In genomic region chr4:47914926-47915237, GRCh38 we compare ENCODE assay signal across 8 cellular contexts. TPM values are rescaled to one million over a fixed set of nuclear protein-coding genes. Genes with fewer than 3 reads are reported as not detected.
DNase-seq lines count a peak whose midpoint lies in the region; ATAC-seq and TF ChIP-seq lines count a peak whose summit lies in the region.

No MANE protein-coding gene starts in this region.

- TF ChIP-seq POLR2A in Peyer's patch (IDR thresholded peaks at IDR 0.05), result no peak
- TF ChIP-seq POLR2A in gastroesophageal sphincter (IDR thresholded peaks at IDR 0.05), result no peak

- H3K4me1 Mint-ChIP-seq in CD8-positive, alpha-beta memory T cell, result peaks cover 31 to 44% (median 42%) of the 10 kb centered on the region in 3 donors
- peaks cover 20 to 22% of the 10 kb centered on the region in 2 donors for H3K4me1 Mint-ChIP-seq in stimulated activated naive B cell treated with anti-CD40 and anti-IgM and Interleukin-4, amounts not matched to agents 10 μg/mL and 1 μg/mL and 100 μg/mL, for 72 hours

- peak overlapping the region in 7 of 8 donors; percentile 59 to 98 (median 97) for H3K27ac Mint-ChIP-seq in CD8-positive, alpha-beta memory T cell
- peak overlapping the region; percentile 91 for H3K27ac Mint-ChIP-seq in stimulated activated naive B cell treated with anti-CD40 and anti-IgM and Interleukin-4, amounts not matched to agents 10 μg/mL and 1 μg/mL and 100 μg/mL, for 72 hours

- ATAC-seq in GM21786 (IDR thresholded peaks at IDR 0.05; ENCODE audit: unreplicated experiment) (peak; percentile 10), gastroesophageal sphincter (peak; percentile 24), HG03565 (IDR thresholded peaks at IDR 0.05; ENCODE audit: unreplicated experiment) (no peak)
- ATAC-seq in stimulated activated naive B cell treated with anti-CD40 and anti-IgM and Interleukin-4, amounts not matched to agents 10 μg/mL and 1 μg/mL and 100 μg/mL, for 72 hours (replicated peaks), result no peak

- no peak overlapping the region for H3K27ac ChIP-seq in CD8-positive, alpha-beta memory T cell (ENCODE audit: low read depth, low read length)
- peak overlapping the region; percentile 70 to 85 (median 75) for H3K27ac ChIP-seq in Peyer's patch
- H3K27ac ChIP-seq in gastroesophageal sphincter, result peak overlapping the region in 3 of 4 donors; percentile 82 to 86 (median 84)

- no peaks in the 10 kb centered on the region for H3K9me3 ChIP-seq in CD8-positive, alpha-beta memory T cell (ENCODE audit: low read length)
- no peaks in the 10 kb centered on the region for H3K9me3 ChIP-seq in Peyer's patch
- H3K9me3 ChIP-seq in gastroesophageal sphincter, result no peaks in the 10 kb centered on the region

- peak in 1 of 6 experiments; percentile 6 for TF ChIP-seq CTCF in Peyer's patch (IDR thresholded peaks at IDR 0.05)
- no peak for TF ChIP-seq CTCF in gastroesophageal sphincter (IDR thresholded peaks at IDR 0.05)

- peak overlapping the region; percentile 95 for H3K4me3 ChIP-seq in CD8-positive, alpha-beta memory T cell (ENCODE audit: low read length)
- H3K4me3 ChIP-seq in Peyer's patch, result peak overlapping the region; percentile 60 to 88 (median 78)
- peak overlapping the region; percentile 70 to 83 for H3K4me3 ChIP-seq in gastroesophageal sphincter

- DNase-seq in CD8-positive, alpha-beta memory T cell, result no peak
- no peak for DNase-seq in Peyer's patch
- DNase-seq in stimulated activated naive B cell treated with anti-CD40 and anti-IgM and Interleukin-4, amounts not matched to agents 10 μg/mL and 1 μg/mL and 100 μg/mL, for 72 hours, result no peak
- DNase-seq in germinal center (ENCODE audit: low spot score), result no peak
- no peak for DNase-seq in COLO668 (lab: John Stamatoyannopoulos, UW; ENCODE audit: unreplicated experiment)

- TF ChIP-seq EP300 in gastroesophageal sphincter (IDR thresholded peaks at IDR 0.05), result no peak

- H3K27me3 ChIP-seq in CD8-positive, alpha-beta memory T cell (ENCODE audit: insufficient read depth, low read length, poor library complexity, severe bottlenecking), result no peaks in the 10 kb centered on the region
- H3K27me3 ChIP-seq in Peyer's patch, result no peaks in the 10 kb centered on the region
- no peaks in the 10 kb centered on the region for H3K27me3 ChIP-seq in gastroesophageal sphincter

- peaks cover 3 to 34% (median 8%) of the 10 kb centered on the region in 3 donors for H3K36me3 Mint-ChIP-seq in CD8-positive, alpha-beta memory T cell
- H3K36me3 Mint-ChIP-seq in stimulated activated naive B cell treated with anti-CD40 and anti-IgM and Interleukin-4, amounts not matched to agents 10 μg/mL and 1 μg/mL and 100 μg/mL, for 72 hours, result peaks cover 8 to 23% of the 10 kb centered on the region in 2 donors

- 0 to 2% methylated on average over 5 to 6 of the region's 6 CpGs for WGBS in gastroesophageal sphincter (ENCODE audit: low coverage in 1 of 2), 2 donors

- POLR2A ChIA-PET in CD8-positive, alpha-beta memory T cell (lab: Charles Lee), result interaction anchor here (0.5 kb wide), 1 partner anchor 10 kb away, joined by 3 read pairs; no protein-coding TSS in a partner anchor

- H3K9me3 Mint-ChIP-seq in CD8-positive, alpha-beta memory T cell, result peaks cover 0 to 4% (median 0%) of the 10 kb centered on the region in 5 donors
- H3K9me3 Mint-ChIP-seq in stimulated activated naive B cell treated with anti-CD40 and anti-IgM and Interleukin-4, amounts not matched to agents 10 μg/mL and 1 μg/mL and 100 μg/mL, for 72 hours, result peaks cover 6 to 7% of the 10 kb centered on the region in 2 donors

- peak overlapping the region; percentile 96 to 100 (median 99) for H3K4me3 Mint-ChIP-seq in CD8-positive, alpha-beta memory T cell
- H3K4me3 Mint-ChIP-seq in stimulated activated naive B cell treated with anti-CD40 and anti-IgM and Interleukin-4, amounts not matched to agents 10 μg/mL and 1 μg/mL and 100 μg/mL, for 72 hours, result peak overlapping the region; percentile 90 to 91

- peaks cover 13% of the 10 kb centered on the region for H3K4me1 ChIP-seq in CD8-positive, alpha-beta memory T cell (ENCODE audit: insufficient read depth, low read length)
- H3K4me1 ChIP-seq in Peyer's patch (peaks cover 0 to 7% (median 0%) of the 10 kb centered on the region in 4 donors), gastroesophageal sphincter (peaks cover 0 to 33% (median 4%) of the 10 kb centered on the region in 3 donors)

- H3K27me3 Mint-ChIP-seq in CD8-positive, alpha-beta memory T cell, result no peaks in the 10 kb centered on the region
- peaks cover 0 to 6% of the 10 kb centered on the region in 2 donors for H3K27me3 Mint-ChIP-seq in stimulated activated naive B cell treated with anti-CD40 and anti-IgM and Interleukin-4, amounts not matched to agents 10 μg/mL and 1 μg/mL and 100 μg/mL, for 72 hours

- no peaks in the 10 kb centered on the region for H3K36me3 ChIP-seq in CD8-positive, alpha-beta memory T cell (ENCODE audit: insufficient read depth, low read length)
- H3K36me3 ChIP-seq in Peyer's patch (peaks cover 0 to 6% (median 0%) of the 10 kb centered on the region in 3 donors), gastroesophageal sphincter (peaks cover 0 to 16% of the 10 kb centered on the region in 2 donors)

- CTCF ChIA-PET in CD8-positive, alpha-beta memory T cell (lab: Charles Lee), result interaction anchor here (1.0 to 1.6 kb wide), 3 partner anchors 12 to 78 kb away, joined by 3 to 7 read pairs (median 3); no protein-coding TSS in a partner anchor

RNA-seq across cellular contexts. Expression of gene NFXL1, which starts 0.5 kb away (rescaled TPM):
- 10 to 100 TPM in 1 of 2 experiments, 1 to 10 TPM in 1; 9.7 to 11.5 TPM for total RNA-seq in CD8-positive, alpha-beta memory T cell
- 10.0 TPM for polyA plus RNA-seq in CD8-positive, alpha-beta memory T cell
- total RNA-seq in Peyer's patch, result 10 to 100 TPM in 3 of 4 donors, 1 to 10 TPM in 1; 7.0 to 31.4 (median 14.5) TPM
- total RNA-seq in gastroesophageal sphincter, result 10 to 100 TPM in 2 of 4 donors, 1 to 10 TPM in 2; 7.8 to 12.8 (median 9.3) TPM

Comparison
In these comparisons a context has a peak if more than half of its experiments do, and no peak if none do; other contexts are left out.
1. ATAC-seq: peak in GM21786 (single experiment) and gastroesophageal sphincter (single experiment); none in stimulated activated naive B cell treated with anti-CD40 and anti-IgM and Interleukin-4, amounts not matched to agents 10 μg/mL and 1 μg/mL and 100 μg/mL, for 72 hours (0 of 2) and HG03565 (single experiment).
2. Peak in every context shown above with its lines, with median percentiles within 50 percentile points of each other: H3K4me3 ChIP-seq.